8 cellular contexts compared by ENCODE assay signal in genomic region chr3:43894176-43895049, GRCh38.
A peak's percentile ranks its signal among the peaks of the same experiment; 100 is the strongest.
DNase-seq lines count a peak whose midpoint lies in the region; ATAC-seq lines count a peak whose summit lies in the region.

No MANE protein-coding gene starts in this region.

- peak overlapping the region; percentile 80 to 92 for H3K4me3 Mint-ChIP-seq in stimulated activated naive CD8-positive, alpha-beta T cell treated with anti-CD3 and anti-CD28 coated beads, Interleukin-15, amount 100 ng/mL, for 72 hours

- H3K27me3 ChIP-seq in HUES6 (ENCODE audit: control insufficient read depth, insufficient read depth, low read length) (peaks cover 4% of the 10 kb centered on the region), muscle layer of colon (ENCODE audit: control insufficient read depth in 1 of 2, insufficient read depth in 2 of 2, low read length in 2 of 2) (peaks cover 6 to 18% of the 10 kb centered on the region in 2 donors)

- peak overlapping the region; percentile 64 for H3K4me3 ChIP-seq in HUES6 (ENCODE audit: low read depth, low read length)
- H3K4me3 ChIP-seq in muscle layer of colon (ENCODE audit: low read depth in 1 of 2, low read length in 2 of 2) = peak overlapping the region; percentile 6 to 33

- H3K4me1 Mint-ChIP-seq in stimulated activated naive CD8-positive, alpha-beta T cell treated with anti-CD3 and anti-CD28 coated beads, Interleukin-15, amount 100 ng/mL, for 72 hours = peaks cover 15% of the 10 kb centered on the region

- H3K27me3 Mint-ChIP-seq in stimulated activated naive CD8-positive, alpha-beta T cell treated with anti-CD3 and anti-CD28 coated beads, Interleukin-15, amount 100 ng/mL, for 72 hours = peaks cover 82% of the 10 kb centered on the region

- H3K4me1 ChIP-seq in HUES6 (ENCODE audit: control insufficient read depth, insufficient read depth, low read length) (0 out of 2 replicates have a peak, but pooled peaks cover 10% of the 10 kb centered on the region), muscle layer of colon (ENCODE audit: insufficient read depth, low read length) (no peaks in the 10 kb centered on the region)

- peak overlapping the region; percentile 77 for H3K9ac ChIP-seq in HUES6 (ENCODE audit: low read length)
- no peak overlapping the region for H3K9ac ChIP-seq in muscle layer of colon (ENCODE audit: low read length)

- ATAC-seq in stimulated activated naive CD8-positive, alpha-beta T cell treated with anti-CD3 and anti-CD28 coated beads, Interleukin-15, amount 100 ng/mL, for 72 hours = peak; percentile 90
- ATAC-seq in HG03342 (IDR thresholded peaks at IDR 0.05; ENCODE audit: unreplicated experiment) = no peak

- H3K9me3 ChIP-seq in HUES6 (ENCODE audit: control insufficient read depth, insufficient read depth, low read depth, low read length) = no peaks in the 10 kb centered on the region
- no peaks in the 10 kb centered on the region for H3K9me3 ChIP-seq in muscle layer of colon (ENCODE audit: low read length)

- H3K36me3 ChIP-seq in HUES6 (ENCODE audit: control insufficient read depth, insufficient read depth, low read length) (no peaks in the 10 kb centered on the region), muscle layer of colon (ENCODE audit: insufficient read depth, low read length) (no peaks in the 10 kb centered on the region)

- peak overlapping the region; percentile 50 to 63 for H3K27ac Mint-ChIP-seq in stimulated activated naive CD8-positive, alpha-beta T cell treated with anti-CD3 and anti-CD28 coated beads, Interleukin-15, amount 100 ng/mL, for 72 hours

- no peaks in the 10 kb centered on the region for H3K9me3 Mint-ChIP-seq in stimulated activated naive CD8-positive, alpha-beta T cell treated with anti-CD3 and anti-CD28 coated beads, Interleukin-15, amount 100 ng/mL, for 72 hours

- DNase-seq in GM03348 (ENCODE audit: low spot score) (peak; percentile 85), fibroblast of gingiva (ENCODE audit: low read depth) (peak; percentile 70), NCI-H2171 (lab: John Stamatoyannopoulos, UW) (no peak)
- DNase-seq in activated CD8-positive, alpha-beta memory T cell treated with anti-CD3 and anti-CD28 coated beads, Interleukin-2, amount 50 U/mL, for 48 hours = peak; percentile 79
- DNase-seq in stimulated activated naive CD8-positive, alpha-beta T cell treated with anti-CD3 and anti-CD28 coated beads, Interleukin-15, amount 100 ng/mL, for 72 hours = peak; percentile 42 to 46

- H3K27ac ChIP-seq in HUES6 (ENCODE audit: low read depth, low read length) (no peak overlapping the region), muscle layer of colon (ENCODE audit: low read depth, low read length) (no peak overlapping the region)
